Comparison of ENCODE assay signal across 8 cellular contexts in genomic region chr16:67415421-67415820, GRCh38. TPM values are rescaled to one million over a fixed set of nuclear protein-coding genes. Genes with fewer than 3 reads are reported as not detected.
DNase-seq lines count a peak whose midpoint lies in the region; ATAC-seq and TF ChIP-seq lines count a peak whose summit lies in the region.
"Not testable (repeated sequence)": the region's sequence is repeated elsewhere in the genome, so short reads cannot be mapped to it uniquely, and the experiment has no call there.

No MANE protein-coding gene starts in this region.

- not testable (repeated sequence) for H3K9me3 ChIP-seq in PC-9 (ENCODE audit: insufficient read depth, low read depth); colonic mucosa; cardiac muscle cell (ENCODE audit: low read depth); tibial nerve

- H3K79me2 ChIP-seq in PC-9 (ENCODE audit: low read depth) = not testable (repeated sequence)

- H3K27me3 Mint-ChIP-seq in Calu3 (ENCODE audit: unreplicated experiment) = peaks cover 15% of the 10 kb centered on the region
- H3K27me3 Mint-ChIP-seq in activated T-helper 17 cell treated with anti-CD3 and anti-CD28 coated beads, Interleukin-2, amount 50 U/mL, for 72 hours = peaks cover 21% of the 10 kb centered on the region
- not testable (repeated sequence) for H3K27me3 Mint-ChIP-seq in mesothelial cell of epicardium (ENCODE audit: low read depth)

- H3K27ac ChIP-seq in PC-9, colonic mucosa, cardiac muscle cell: not testable (repeated sequence)
- H3K27ac ChIP-seq in rectal smooth muscle tissue (ENCODE audit: low read depth, low read length) = peak overlapping the region; percentile 85
- peak overlapping the region in 3 of 4 donors; percentile 80 to 92 (median 86) for H3K27ac ChIP-seq in tibial nerve

- H3K9ac ChIP-seq in colonic mucosa (ENCODE audit: low read depth in 2 of 2, low read length in 2 of 2) = peak overlapping the region; percentile 84 to 98
- not testable (repeated sequence) for H3K9ac ChIP-seq in rectal smooth muscle tissue (ENCODE audit: low read length)

- H3K4me3 Mint-ChIP-seq in Calu3 (ENCODE audit: low read depth, unreplicated experiment) = peak overlapping the region; percentile 75
- peak overlapping the region; percentile 64 for H3K4me3 Mint-ChIP-seq in activated T-helper 17 cell treated with anti-CD3 and anti-CD28 coated beads, Interleukin-2, amount 50 U/mL, for 72 hours
- peak overlapping the region; percentile 74 for H3K4me3 Mint-ChIP-seq in mesothelial cell of epicardium

- H3F3A ChIP-seq in PC-9 (ENCODE audit: insufficient read depth, low read depth) = peaks cover 11% of the 10 kb centered on the region; the same call in 1 of the 2 replicates

- 86% methylated on average over 19 of the region's 19 CpGs for WGBS in tibial nerve, 2 donors

- BruUV-seq in Calu3 (replicated peaks; lab: Mats Ljungman, UMichigan); PC-9 (replicated peaks; lab: Mats Ljungman, UMichigan): not testable (repeated sequence)

- H3K4me2 ChIP-seq in PC-9 = peak overlapping the region; percentile 83

- ATAC-seq in activated T-helper 17 cell treated with anti-CD3 and anti-CD28 coated beads, Interleukin-2, amount 50 U/mL, for 72 hours (replicated peaks) = not testable (repeated sequence)

- intact Hi-C loops in Calu3 (cut with micrococcal nuclease; ENCODE audit: unreplicated experiment) (loop anchor here (5.0 kb wide), 2 partner anchors 68 to 153 kb away; no protein-coding TSS in a partner anchor), colonic mucosa (cut with DNase I) (loop anchor here (10.0 kb wide), 1 partner anchor 131 kb away; no protein-coding TSS in a partner anchor)
- intact Hi-C loops in PC-9 (cut with micrococcal nuclease; ENCODE audit: unreplicated experiment) = not testable (repeated sequence)

- not testable (repeated sequence) for TF ChIP-seq EP300 in tibial nerve (IDR thresholded peaks at IDR 0.05)

- H3K4me1 ChIP-seq in PC-9 (replicated peaks; ENCODE audit: insufficient read depth); colonic mucosa; cardiac muscle cell (ENCODE audit: low read depth); rectal smooth muscle tissue (ENCODE audit: control insufficient read depth, insufficient read depth, low read length): not testable (repeated sequence)
- peaks cover 0 to 27% (median 9%) of the 10 kb centered on the region in 4 donors for H3K4me1 ChIP-seq in tibial nerve

- not testable (repeated sequence) for H3K27me3 ChIP-seq in PC-9 (ENCODE audit: insufficient read depth, low read depth); colonic mucosa; cardiac muscle cell; rectal smooth muscle tissue (ENCODE audit: control insufficient read depth, insufficient read depth, low read length); tibial nerve

- H3K27ac Mint-ChIP-seq in Calu3 (ENCODE audit: unreplicated experiment) (peak overlapping the region; percentile 66), mesothelial cell of epicardium (peak overlapping the region; percentile 64)
- peak overlapping the region; percentile 46 for H3K27ac Mint-ChIP-seq in activated T-helper 17 cell treated with anti-CD3 and anti-CD28 coated beads, Interleukin-2, amount 50 U/mL, for 72 hours

- peaks cover 30% of the 10 kb centered on the region for H3K36me3 Mint-ChIP-seq in Calu3 (ENCODE audit: insufficient read depth, unreplicated experiment)
- not testable (repeated sequence) for H3K36me3 Mint-ChIP-seq in activated T-helper 17 cell treated with anti-CD3 and anti-CD28 coated beads, Interleukin-2, amount 50 U/mL, for 72 hours (ENCODE audit: low read depth); mesothelial cell of epicardium

- DNase-seq in Calu3; PC-9; cardiac muscle cell (ENCODE audit: low read depth in 1 of 2, low spot score in 1 of 2); mesothelial cell of epicardium (ENCODE audit: low spot score in 2 of 2, unreplicated experiment in 2 of 2); tibial nerve (ENCODE audit: low spot score in 2 of 2): not testable (repeated sequence)
- peak; percentile 22 for DNase-seq in colonic mucosa

- POLR2A ChIA-PET in PC-9 (lab: Charles Lee; ENCODE audit: unreplicated experiment) = not testable (repeated sequence)

- TF ChIP-seq CTCF in Calu3 (IDR thresholded peaks at IDR 0.05; ENCODE audit: unreplicated experiment); PC-9 (conservative IDR thresholded peaks at IDR 0.05); colonic mucosa (IDR thresholded peaks at IDR 0.05); cardiac muscle cell (IDR thresholded peaks at IDR 0.05; ENCODE audit: low read depth, low read length); mesothelial cell of epicardium (IDR thresholded peaks at IDR 0.05; ENCODE audit: unreplicated experiment); tibial nerve (IDR thresholded peaks at IDR 0.05): not testable (repeated sequence)

- H3K4me3 ChIP-seq in PC-9 (peak overlapping the region; percentile 62; the same call in 1 of the 2 replicates), colonic mucosa (peak overlapping the region; percentile 77), cardiac muscle cell (peak overlapping the region; percentile 74), rectal smooth muscle tissue (ENCODE audit: low read length) (peak overlapping the region; percentile 80), tibial nerve (peak overlapping the region; percentile 61 to 92 (median 77))

- H3K9me2 ChIP-seq in PC-9 (ENCODE audit: insufficient read depth) = not testable (repeated sequence)

- H3K9me3 Mint-ChIP-seq in Calu3 (ENCODE audit: low read depth, unreplicated experiment); activated T-helper 17 cell treated with anti-CD3 and anti-CD28 coated beads, Interleukin-2, amount 50 U/mL, for 72 hours; mesothelial cell of epicardium: not testable (repeated sequence)

- peak overlapping the region; percentile 88; the same call in 1 of the 2 replicates for H2AFZ ChIP-seq in PC-9

- H3K36me3 ChIP-seq in PC-9 (ENCODE audit: low read depth); colonic mucosa; cardiac muscle cell; rectal smooth muscle tissue (ENCODE audit: control insufficient read depth, insufficient read depth, low read length); tibial nerve: not testable (repeated sequence)

- H3K4me1 Mint-ChIP-seq in Calu3 (ENCODE audit: low read depth, unreplicated experiment) (peaks cover 43% of the 10 kb centered on the region), mesothelial cell of epicardium (peaks cover 21% of the 10 kb centered on the region)
- H3K4me1 Mint-ChIP-seq in activated T-helper 17 cell treated with anti-CD3 and anti-CD28 coated beads, Interleukin-2, amount 50 U/mL, for 72 hours = not testable (repeated sequence)

- not testable (repeated sequence) for H4K20me1 ChIP-seq in PC-9 (ENCODE audit: insufficient read depth)

- TF ChIP-seq POLR2A in tibial nerve (IDR thresholded peaks at IDR 0.05) = not testable (repeated sequence)

- CTCF ChIA-PET in Calu3 (lab: Charles Lee) = not testable (repeated sequence)
- CTCF ChIA-PET in PC-9 (lab: Charles Lee) = interaction anchor here (0.6 kb wide), 1 partner anchor 415 kb away, joined by 9 read pairs; no protein-coding TSS in a partner anchor

RNA-seq across cellular contexts. Expression of gene ZDHHC1, which starts 0.9 kb away (rescaled TPM):
- total RNA-seq in Calu3 (2022) (22.6 and 24.4 TPM in 2 replicates), PC-9 (2021) (12.8 and 14.9 TPM in 2 replicates), colonic mucosa (1 to 10 TPM; 7.9 to 8.7 TPM), cardiac muscle cell (17.4 and 18.7 TPM in 2 replicates), mesothelial cell of epicardium (14.5 to 16.7 TPM (median 15.4 TPM) in 3 replicates), tibial nerve (10 to 100 TPM; 24.3 to 46.2 (median 32.8) TPM)
- total RNA-seq in activated T-helper 17 cell treated with anti-CD3 and anti-CD28 coated beads, Interleukin-2, amount 50 U/mL, for 72 hours = under 1 TPM; 0.52 to 0.74 TPM
- polyA plus RNA-seq in cardiac muscle cell = 19.1 and 22.4 TPM in 2 replicates

RNA-seq across cellular contexts. Expression of gene HSD11B2, which starts 15.5 kb away (rescaled TPM):
- total RNA-seq in Calu3 (2022) (10.2 and 10.8 TPM in 2 replicates), PC-9 (2021) (5.0 and 5.3 TPM in 2 replicates), colonic mucosa (100 to 1,000 TPM; 348 to 378 TPM), cardiac muscle cell (0.28 and 0.36 TPM in 2 replicates), mesothelial cell of epicardium (3.0 to 4.1 TPM (median 3.7 TPM) in 3 replicates), tibial nerve (1 to 10 TPM in 1 of 4 donors, under 1 TPM in 2, not detected in 1; 0.20 to 2.9 (median 0.60) TPM)
- 1 to 10 TPM in 1 of 2 donors, under 1 TPM in 1; 0.21 to 1.4 TPM for total RNA-seq in activated T-helper 17 cell treated with anti-CD3 and anti-CD28 coated beads, Interleukin-2, amount 50 U/mL, for 72 hours
- polyA plus RNA-seq in cardiac muscle cell = 0.26 and 0.84 TPM in 2 replicates

RNA-seq across cellular contexts. Expression of gene TPPP3, which starts 22.1 kb away (rescaled TPM):
- total RNA-seq in Calu3 (2022) (8.5 and 8.8 TPM in 2 replicates), PC-9 (2021) (3.1 and 4.5 TPM in 2 replicates), colonic mucosa (10 to 100 TPM in 1 of 2 donors, 1 to 10 TPM in 1; 3.7 to 12.3 TPM), cardiac muscle cell (2.5 and 4.6 TPM in 2 replicates), mesothelial cell of epicardium (5.5 to 6.2 TPM (median 5.7 TPM) in 3 replicates), tibial nerve (10 to 100 TPM in 2 of 4 donors, 1 to 10 TPM in 2; 5.7 to 13.6 (median 9.9) TPM)
- under 1 TPM in 1 of 2 donors, not detected in 1; 0.19 TPM for total RNA-seq in activated T-helper 17 cell treated with anti-CD3 and anti-CD28 coated beads, Interleukin-2, amount 50 U/mL, for 72 hours
- 6.2 and 7.2 TPM in 2 replicates for polyA plus RNA-seq in cardiac muscle cell

Comparison
In these comparisons a context has a peak if more than half of its experiments do, and no peak if none do; other contexts are left out.
1. RNA of gene HSD11B2, which starts 15.5 kb away (total RNA-seq): 348 to 378 TPM in colonic mucosa; 10.2 to 10.8 TPM in Calu3, 5.0 to 5.3 TPM in PC-9, 3.0 to 4.1 TPM in mesothelial cell of epicardium, 0.21 to 1.4 TPM in activated T-helper 17 cell treated with anti-CD3 and anti-CD28 coated beads, Interleukin-2, amount 50 U/mL, for 72 hours, 0.20 to 2.9 TPM in tibial nerve and 0.28 to 0.36 TPM in cardiac muscle cell; every median in the first group is over 10 times any median in the second.
2. Peak in every context shown above with its lines, with median percentiles within 50 percentile points of each other: H3K27ac Mint-ChIP-seq, H3K4me3 Mint-ChIP-seq and H3K4me3 ChIP-seq.